In the genomic region with DNA sequence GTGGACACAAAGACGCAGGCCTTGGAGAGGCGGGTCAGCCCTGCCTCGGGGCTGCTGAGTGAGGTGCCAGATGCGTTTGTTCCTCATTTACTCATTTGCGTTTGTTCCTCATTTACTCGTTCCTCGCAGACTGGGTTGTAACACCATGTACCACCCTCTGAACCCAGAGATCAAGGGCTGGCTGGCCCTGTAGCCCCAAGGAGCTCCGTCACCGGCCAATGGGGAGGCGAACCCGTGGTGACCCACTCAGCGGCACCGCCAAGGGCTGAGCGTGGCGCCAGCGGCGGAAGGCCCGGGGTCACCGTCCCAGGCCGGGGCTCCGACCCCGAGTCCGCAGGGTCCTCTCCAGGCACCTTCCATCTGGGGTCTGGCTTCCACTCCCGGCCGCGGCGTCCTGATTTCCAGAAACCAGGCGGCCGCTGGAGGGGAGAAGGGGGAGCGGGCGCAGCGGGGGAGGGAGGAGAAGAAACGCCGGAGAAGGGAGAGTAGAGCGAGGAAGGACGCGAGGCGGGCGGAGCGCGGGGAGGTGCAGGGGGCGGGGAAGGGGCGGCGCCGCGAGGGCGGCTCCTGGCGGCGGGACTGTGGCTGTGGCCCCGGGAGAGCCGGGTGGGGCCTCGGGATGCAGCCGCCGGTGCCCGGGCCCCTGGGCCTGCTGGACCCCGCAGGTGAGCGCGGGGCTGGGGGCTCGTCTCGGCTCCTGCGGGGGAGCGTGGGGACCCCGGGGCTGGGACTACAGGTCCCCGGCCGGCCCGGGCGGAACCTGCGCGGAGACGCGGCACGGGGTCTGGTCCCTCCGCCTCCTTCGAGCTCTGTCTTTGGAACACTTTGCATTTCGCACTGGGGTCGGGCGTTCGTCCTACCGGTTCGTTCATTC, we compare ENCODE assay signal across 8 cellular contexts. TPM values are rescaled to one million over a fixed set of nuclear protein-coding genes. Genes with fewer than 3 reads are reported as not detected.
DNase-seq lines count a peak whose midpoint lies in the region; ATAC-seq and TF ChIP-seq lines count a peak whose summit lies in the region.

Gene TMEM255B, plus strand, starts transcription at position 576 of the 874 bp plus-strand sequence. Its CDS starts 44 bp downstream, at position 620.

- H3K27me3 ChIP-seq in spleen (replicated peaks in 1 of 7) = peaks cover 0 to 51% (median 0%) of the 10 kb centered on the region in 7 donors

- peaks cover 0 to 28% (median 18%) of the 10 kb centered on the region in 6 donors for H3K4me1 ChIP-seq in spleen

- no peaks in the 10 kb centered on the region for H3K9me3 ChIP-seq in spleen

- peak in 8 of 11 experiments; percentile 29 to 76 (median 66) for TF ChIP-seq CTCF in spleen (IDR thresholded peaks at IDR 0.05 in 8 of 11, conservative IDR thresholded peaks at IDR 0.05 in 3 of 11)

- H3K36me3 ChIP-seq in spleen = no peaks in the 10 kb centered on the region

- 1% methylated on average over 65 to 80 of the region's 80 CpGs for WGBS in spleen, 5 donors

- H3K27ac ChIP-seq in caudate nucleus (ENCODE audit: low read depth, low read length) = peak within 1 kb of the TSS; percentile 11
- peak within 1 kb of the TSS; percentile 68 to 98 (median 93) for H3K27ac ChIP-seq in spleen

- intact Hi-C loops in spleen (cut with DNase I; ENCODE audit: low total_unique reads) = no loop called here

- peak; percentile 9 for DNase-seq in NCI-H2107 treated with DMSO at 0.1 percent for 48 hours (lab: John Stamatoyannopoulos, UW; ENCODE audit: unreplicated experiment)
- peak; percentile 26 for DNase-seq in activated CD4-positive, CD25-positive, alpha-beta regulatory T cell treated with anti-CD3 and anti-CD28 coated beads, Interleukin-2, amount 50 U/mL, for 16 hours (ENCODE audit: low read depth, low spot score)
- DNase-seq in caudate nucleus (lab: John Stamatoyannopoulos, UW) = peak in 49 of 61 donors; percentile 21 to 75 (median 50)
- peak; percentile 25 for DNase-seq in inferior parietal cortex (ENCODE audit: extremely low spot score)
- peak; percentile 96 for DNase-seq in spleen
- no peak for DNase-seq in cerebellar nuclear complex (lab: John Stamatoyannopoulos, UW)

- no peak for TF ChIP-seq POLR2A in spleen (IDR thresholded peaks at IDR 0.05)

- peak within 1 kb of the TSS; percentile 45; the same call in 1 of the 2 replicates for H3K4me3 ChIP-seq in GM08714 (ENCODE audit: low read length)
- H3K4me3 ChIP-seq in spleen = peak within 1 kb of the TSS; percentile 53 to 85 (median 75)

- ATAC-seq in HG02642 (IDR thresholded peaks at IDR 0.05; ENCODE audit: poor library complexity, unreplicated experiment) = peak; percentile 91

RNA-seq across cellular contexts. Expression of gene TMEM255B, which starts in this region (rescaled TPM):
- total RNA-seq in spleen = 10 to 100 TPM in 6 of 7 donors, 1 to 10 TPM in 1; 5.7 to 26.9 (median 22.2) TPM
- polyA plus RNA-seq in spleen = 10 to 100 TPM in 2 of 3 donors, 1 to 10 TPM in 1; 6.0 to 13.0 (median 10.3) TPM

Comparison
In these comparisons a context has a peak if more than half of its experiments do, and no peak if none do; other contexts are left out.
1. DNase-seq: peak in NCI-H2107 treated with DMSO at 0.1 percent for 48 hours (single experiment), activated CD4-positive, CD25-positive, alpha-beta regulatory T cell treated with anti-CD3 and anti-CD28 coated beads, Interleukin-2, amount 50 U/mL, for 16 hours (single experiment), caudate nucleus (49 of 61), inferior parietal cortex (single experiment) and spleen (single experiment); none in cerebellar nuclear complex (0 of 2).